Comparison of ENCODE assay signal across 26 cellular contexts in the genomic region with DNA sequence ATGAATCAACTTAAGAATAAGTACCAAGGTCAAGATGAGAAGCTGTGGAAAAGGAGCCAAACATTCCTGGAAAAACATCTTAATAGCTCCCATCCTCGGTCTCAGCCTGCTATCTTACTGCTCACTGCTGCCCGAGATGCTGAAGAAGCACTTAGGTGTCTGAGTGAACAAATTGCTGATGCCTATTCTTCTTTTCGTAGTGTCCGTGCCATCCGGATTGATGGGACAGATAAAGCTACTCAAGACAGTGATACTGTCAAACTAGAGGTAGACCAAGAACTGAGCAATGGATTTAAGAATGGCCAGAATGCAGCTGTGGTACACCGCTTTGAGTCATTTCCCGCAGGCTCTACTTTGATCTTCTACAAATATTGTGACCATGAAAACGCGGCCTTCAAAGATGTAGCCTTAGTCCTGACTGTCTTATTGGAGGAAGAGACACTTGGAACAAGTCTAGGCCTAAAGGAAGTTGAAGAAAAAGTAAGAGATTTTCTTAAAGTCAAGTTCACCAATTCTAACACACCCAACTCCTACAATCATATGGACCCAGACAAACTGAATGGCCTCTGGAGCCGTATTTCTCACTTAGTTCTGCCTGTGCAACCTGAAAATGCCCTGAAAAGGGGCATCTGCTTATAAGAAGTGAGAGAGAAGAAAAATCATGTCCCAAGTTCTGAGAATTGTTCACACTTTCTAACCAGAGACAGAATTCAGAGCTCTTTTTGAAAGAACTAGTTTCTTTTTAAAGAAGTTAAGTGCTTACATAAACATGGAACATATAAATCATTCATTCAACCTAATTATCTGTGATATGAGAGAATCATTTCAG. TPM values are rescaled to one million over a fixed set of nuclear protein-coding genes. Genes with fewer than 3 reads are reported as not detected.
A peak's percentile ranks its signal among the peaks of the same experiment; 100 is the strongest.
DNase-seq lines count a peak whose midpoint lies in the region; ATAC-seq lines count a peak whose summit lies in the region.
"Had no signal": no experiment of that assay in that cellular context is flagged by ENCODE, and none has a peak within 500 bp of the region (broad histone marks: within the 10 kb centered on the region; RNA-seq: fewer than 3 reads in every experiment).

No MANE protein-coding gene starts in this region.

- H3K4ac ChIP-seq in trophoblast cell (ENCODE audit: low read depth, low read length) = no peak overlapping the region

- no peak overlapping the region for H2BK120ac ChIP-seq in trophoblast cell (ENCODE audit: insufficient read depth, low read length, poor library complexity)

- no peak overlapping the region for H3K14ac ChIP-seq in trophoblast cell (ENCODE audit: low read length)

- WGBS in trophoblast cell (ENCODE audit: extremely low coverage, insufficient coverage, insufficient read length) = no CpG with 5 or more reads among the region's 10 CpGs

- no peaks in the 10 kb centered on the region for H3K79me2 ChIP-seq in trophoblast cell (ENCODE audit: control insufficient read depth, insufficient read depth, low read length, poor library complexity)

- peak; percentile 83 for ATAC-seq in activated T-helper 17 cell treated with anti-CD3 and anti-CD28 coated beads, Interleukin-2, amount 50 U/mL, for 72 hours (replicated peaks)
- ATAC-seq in GM21381 (IDR thresholded peaks at IDR 0.05; ENCODE audit: unreplicated experiment) = no peak
- ATAC-seq: heart left ventricle, psoas muscle had no signal

- H3K4me2 ChIP-seq in trophoblast cell (ENCODE audit: low read length) = no peak overlapping the region
- H3K4me2 ChIP-seq: BLaER1 had no signal

- H3K4me1 ChIP-seq in trophoblast cell (ENCODE audit: control insufficient read depth in 1 of 2, insufficient read depth in 2 of 2, low read length in 2 of 2) = peaks cover 2% of the 10 kb centered on the region in 2 experiments
- H3K4me1 ChIP-seq: BLaER1, Caco-2, colonic mucosa had no signal

- H3K23ac ChIP-seq in trophoblast cell (ENCODE audit: low read length) = no peak overlapping the region

- H3K27me3 Mint-ChIP-seq in activated T-cell treated with anti-CD3 and anti-CD28 coated beads, Interleukin-2, amount 50 U/mL, for 24 hours = no peaks in the 10 kb centered on the region
- H3K27me3 Mint-ChIP-seq in activated T-helper 17 cell treated with anti-CD3 and anti-CD28 coated beads, Interleukin-2, amount 50 U/mL, for 72 hours = no peaks in the 10 kb centered on the region

- H3K36me3 ChIP-seq in trophoblast cell (ENCODE audit: control insufficient read depth in 1 of 2, insufficient read depth in 2 of 2, low read length in 2 of 2) = peaks cover 0 to 9% of the 10 kb centered on the region in 2 experiments
- H3K36me3 ChIP-seq: colonic mucosa had no signal

- no peak overlapping the region for H4K8ac ChIP-seq in trophoblast cell (ENCODE audit: low read depth, low read length)

- no peak overlapping the region for H3K18ac ChIP-seq in trophoblast cell (ENCODE audit: low read length)

- no peak overlapping the region for H2AFZ ChIP-seq in trophoblast cell (ENCODE audit: insufficient read depth, low read length, poor library complexity)

- peak overlapping the region; percentile 78 for H3K27ac Mint-ChIP-seq in activated T-cell treated with anti-CD3 and anti-CD28 coated beads, Interleukin-2, amount 50 U/mL, for 24 hours
- peak overlapping the region; percentile 73 for H3K27ac Mint-ChIP-seq in activated T-helper 17 cell treated with anti-CD3 and anti-CD28 coated beads, Interleukin-2, amount 50 U/mL, for 72 hours

- no peak overlapping the region for H3K9ac ChIP-seq in trophoblast cell (ENCODE audit: low read length)
- H3K9ac ChIP-seq: BLaER1 had no signal

- no peak overlapping the region for H3K27ac ChIP-seq in trophoblast cell (ENCODE audit: low read depth, low read length)
- H3K27ac ChIP-seq: BLaER1, colonic mucosa, heart left ventricle, psoas muscle had no signal

- no peak overlapping the region for H2BK5ac ChIP-seq in trophoblast cell (ENCODE audit: low read depth, low read length, poor library complexity)

- peaks cover 15% of the 10 kb centered on the region for H3K4me1 Mint-ChIP-seq in activated T-cell treated with anti-CD3 and anti-CD28 coated beads, Interleukin-2, amount 50 U/mL, for 24 hours (ENCODE audit: low read depth)
- peaks cover 9% of the 10 kb centered on the region for H3K4me1 Mint-ChIP-seq in activated T-helper 17 cell treated with anti-CD3 and anti-CD28 coated beads, Interleukin-2, amount 50 U/mL, for 72 hours

- peaks cover 84% of the 10 kb centered on the region for H3K36me3 Mint-ChIP-seq in activated T-cell treated with anti-CD3 and anti-CD28 coated beads, Interleukin-2, amount 50 U/mL, for 24 hours (ENCODE audit: low read depth)
- peaks cover 92% of the 10 kb centered on the region for H3K36me3 Mint-ChIP-seq in activated T-helper 17 cell treated with anti-CD3 and anti-CD28 coated beads, Interleukin-2, amount 50 U/mL, for 72 hours (ENCODE audit: low read depth)

- no peak overlapping the region for H3K4me3 Mint-ChIP-seq in activated T-cell treated with anti-CD3 and anti-CD28 coated beads, Interleukin-2, amount 50 U/mL, for 24 hours
- peak overlapping the region; percentile 13 for H3K4me3 Mint-ChIP-seq in activated T-helper 17 cell treated with anti-CD3 and anti-CD28 coated beads, Interleukin-2, amount 50 U/mL, for 72 hours

- H2AK5ac ChIP-seq in trophoblast cell (ENCODE audit: low read length) = no peak overlapping the region

- no peak for DNase-seq in activated T-cell treated with anti-CD3 and anti-CD28 coated beads, Interleukin-2, amount 50 U/mL, for 24 hours
- DNase-seq in activated T-cell treated with anti-CD3 and anti-CD28 coated beads, Interleukin-2, amount 50 U/mL, for 1 hour = no peak
- DNase-seq in HT1080 (ENCODE audit: low read depth) = peak; percentile 92
- DNase-seq in trophoblast cell = peak; percentile 65 to 82
- no peak for DNase-seq in NCI-H446 treated with DMSO at 0.1 percent for 48 hours (lab: John Stamatoyannopoulos, UW)
- DNase-seq in NCI-H2227 treated with DMSO at 0.1 percent for 48 hours (lab: John Stamatoyannopoulos, UW) = no peak
- DNase-seq: activated CD4-positive, alpha-beta T cell treated with anti-CD3 and anti-CD28 coated beads for 1 hour; activated effector memory CD4-positive, alpha-beta T cell treated with Interleukin-2 at 50 U/mL for 16 hours; amygdala; Caco-2; colonic mucosa; effector memory CD4-positive, alpha-beta T cell; foreskin fibroblast; H7; heart left ventricle; NCI-H1092; NCI-H2029; NCI-H446; nucleus accumbens; OCI-M1; psoas muscle; SHP77; substantia nigra had no signal

- no peaks in the 10 kb centered on the region for H3K27me3 ChIP-seq in trophoblast cell (ENCODE audit: insufficient read depth, low read length)
- H3K27me3 ChIP-seq: BLaER1, colonic mucosa, heart left ventricle had no signal

- H3K79me1 ChIP-seq in trophoblast cell (ENCODE audit: low read length) = no peaks in the 10 kb centered on the region

- H3K9me3 Mint-ChIP-seq in activated T-cell treated with anti-CD3 and anti-CD28 coated beads, Interleukin-2, amount 50 U/mL, for 24 hours = no peaks in the 10 kb centered on the region
- no peaks in the 10 kb centered on the region for H3K9me3 Mint-ChIP-seq in activated T-helper 17 cell treated with anti-CD3 and anti-CD28 coated beads, Interleukin-2, amount 50 U/mL, for 72 hours

- H4K12ac ChIP-seq in trophoblast cell (ENCODE audit: low read depth, low read length) = no peak overlapping the region

- no peaks in the 10 kb centered on the region for H3K9me3 ChIP-seq in trophoblast cell (ENCODE audit: insufficient read depth, low read depth, low read length)
- H3K9me3 ChIP-seq: BLaER1, Caco-2, colonic mucosa, heart left ventricle, psoas muscle had no signal

- H3K4me3 ChIP-seq in trophoblast cell (ENCODE audit: low read depth, low read length) = no peak overlapping the region
- H3K4me3 ChIP-seq: BLaER1, colonic mucosa, heart left ventricle, psoas muscle had no signal

- H4K91ac ChIP-seq in trophoblast cell (ENCODE audit: low read depth, low read length) = no peak overlapping the region

- no peak overlapping the region for H2BK12ac ChIP-seq in trophoblast cell (ENCODE audit: low read length)

RNA-seq across cellular contexts. Expression of a gene that starts 35.7 kb away (rescaled TPM):
- 31.5 and 36.6 TPM in 2 replicates for total RNA-seq in HT1080 (2014; rRNA removed; shearing (Covaris generic))
- polyA plus RNA-seq in HT1080 (2015; cell fraction: cytosol; rRNA removed) = 33.4 and 38.0 TPM in 2 replicates
- polyA plus RNA-seq in HT1080 (2015; cell fraction: nucleus; rRNA removed) = 41.1 and 44.9 TPM in 2 replicates
- total RNA-seq in activated T-helper 17 cell treated with anti-CD3 and anti-CD28 coated beads, Interleukin-2, amount 50 U/mL, for 72 hours = 10 to 100 TPM; 61.8 to 62.0 TPM
- polyA plus RNA-seq in trophoblast cell (2013) = 24.4 and 27.7 TPM in 2 replicates

RNA-seq across cellular contexts. Expression of a gene that starts 36.8 kb away (rescaled TPM):
- total RNA-seq in HT1080 (2014; rRNA removed; shearing (Covaris generic)) = 16.5 and 23.4 TPM in 2 replicates
- 3.5 and 10.7 TPM in 2 replicates for polyA plus RNA-seq in HT1080 (2015; cell fraction: cytosol; rRNA removed)
- 24.0 and 24.5 TPM in 2 replicates for polyA plus RNA-seq in HT1080 (2015; cell fraction: nucleus; rRNA removed)
- 10 to 100 TPM; 52.6 to 61.6 TPM for total RNA-seq in activated T-helper 17 cell treated with anti-CD3 and anti-CD28 coated beads, Interleukin-2, amount 50 U/mL, for 72 hours
- 12.5 and 12.7 TPM in 2 replicates for polyA plus RNA-seq in trophoblast cell (2013)

RNA-seq across cellular contexts. Expression of a gene that starts 40.2 kb away (rescaled TPM):
- 124 and 168 TPM in 2 replicates for total RNA-seq in HT1080 (2014; rRNA removed; shearing (Covaris generic))
- polyA plus RNA-seq in HT1080 (2015; cell fraction: cytosol; rRNA removed) = 73.2 and 77.1 TPM in 2 replicates
- polyA plus RNA-seq in HT1080 (2015; cell fraction: nucleus; rRNA removed) = 109 and 113 TPM in 2 replicates
- 10 to 100 TPM; 63.3 to 72.9 TPM for total RNA-seq in activated T-helper 17 cell treated with anti-CD3 and anti-CD28 coated beads, Interleukin-2, amount 50 U/mL, for 72 hours
- 74.2 and 76.8 TPM in 2 replicates for polyA plus RNA-seq in trophoblast cell (2013)

Comparison
In these comparisons a context has a peak if more than half of its experiments do, and no peak if none do; other contexts are left out.
1. DNase-seq: peak in HT1080 (single experiment) and trophoblast cell (2 of 2); none in activated T-cell treated with anti-CD3 and anti-CD28 coated beads, Interleukin-2, amount 50 U/mL, for 24 hours (single experiment), activated T-cell treated with anti-CD3 and anti-CD28 coated beads, Interleukin-2, amount 50 U/mL, for 1 hour (single experiment), NCI-H446 treated with DMSO at 0.1 percent for 48 hours (single experiment) and NCI-H2227 treated with DMSO at 0.1 percent for 48 hours (single experiment).